In the genomic region with DNA sequence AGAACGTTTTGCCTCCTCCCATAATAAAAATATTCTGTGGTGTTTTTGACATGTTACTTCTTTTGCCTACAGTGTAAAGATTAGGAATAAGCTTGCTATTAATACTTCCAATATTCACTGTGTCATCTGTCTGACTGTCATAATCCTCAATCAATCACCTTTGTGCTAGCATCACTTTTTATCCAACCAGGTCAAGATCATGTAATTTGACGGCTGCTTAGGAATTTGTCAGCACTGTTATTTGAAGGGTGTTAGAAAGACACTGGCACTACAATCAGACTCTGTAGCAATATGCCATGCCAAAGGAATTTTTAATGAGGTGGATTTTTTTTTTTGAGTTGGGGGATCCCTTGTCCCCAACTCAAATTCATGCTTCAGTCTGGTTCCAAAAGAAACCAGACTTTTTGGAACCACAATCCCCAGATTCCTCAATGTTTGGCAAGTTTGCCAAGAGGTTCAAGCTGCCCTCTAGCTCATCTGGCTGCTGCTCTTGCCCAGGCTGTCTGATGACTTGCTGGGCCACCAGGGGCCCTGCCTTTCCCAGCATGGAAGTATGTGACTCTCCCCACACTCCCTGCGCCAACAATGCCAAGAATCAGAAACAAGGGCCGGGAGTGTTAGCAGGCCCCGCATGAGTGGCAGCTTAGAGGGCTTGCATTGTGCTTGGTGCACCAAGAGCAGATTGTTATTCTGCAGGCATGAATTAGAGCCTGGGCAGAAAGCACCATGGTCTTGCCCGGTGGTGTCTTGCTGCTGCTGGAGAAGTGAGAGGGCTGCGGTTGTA, we compare ENCODE assay signal across 12 cellular contexts. TPM values are rescaled to one million over a fixed set of nuclear protein-coding genes. Genes with fewer than 3 reads are reported as not detected.
A peak's percentile ranks its signal among the peaks of the same experiment; 100 is the strongest.
DNase-seq lines count a peak whose midpoint lies in the region; ATAC-seq lines count a peak whose summit lies in the region.
"Had no signal": no experiment of that assay in that cellular context is flagged by ENCODE, and none has a peak within 500 bp of the region (broad histone marks: within the 10 kb centered on the region; RNA-seq: fewer than 3 reads in every experiment).

No MANE protein-coding gene starts in this region.

- CTCF ChIA-PET in activated CD4-positive, alpha-beta T cell treated with anti-CD3 and anti-CD28 coated beads, Interleukin-2, amount 10 ng/mL, durations not matched to agents 7 days and 5 days (lab: Charles Lee): interaction anchor here (1.0 to 1.8 kb wide), 3 partner anchors 10 to 24 kb away, joined by 3 to 4 read pairs (median 3); no protein-coding TSS in a partner anchor

- peaks cover 7% of the 10 kb centered on the region for H3K27me3 Mint-ChIP-seq in activated CD4-positive, alpha-beta T cell treated with anti-CD3 and anti-CD28 coated beads, Interleukin-2, amount 10 ng/mL, durations not matched to agents 7 days and 5 days

- no peaks in the 10 kb centered on the region for H3K9me3 Mint-ChIP-seq in activated CD4-positive, alpha-beta T cell treated with anti-CD3 and anti-CD28 coated beads, Interleukin-2, amount 10 ng/mL, durations not matched to agents 7 days and 5 days
- H3K9me3 Mint-ChIP-seq: nephron progenitor cell had no signal

- no peaks in the 10 kb centered on the region for H3K36me3 Mint-ChIP-seq in activated CD4-positive, alpha-beta T cell treated with anti-CD3 and anti-CD28 coated beads, Interleukin-2, amount 10 ng/mL, durations not matched to agents 7 days and 5 days (ENCODE audit: low read depth)

- H3K27ac Mint-ChIP-seq in activated CD4-positive, alpha-beta T cell treated with anti-CD3 and anti-CD28 coated beads, Interleukin-2, amount 10 ng/mL, durations not matched to agents 7 days and 5 days: no peak overlapping the region
- H3K27ac Mint-ChIP-seq: activated CD4-positive, alpha-beta T cell treated with anti-CD3 and anti-CD28 coated beads for 36 hours; nephron progenitor cell had no signal

- intact Hi-C loops in left cardiac atrium (cut with DNase I): loop anchor here in 1 of 2 donors (2.0 to 10.0 kb wide), 2 partner anchors 59 to 95 kb away; a partner anchor contains a TSS
- intact Hi-C loops in sciatic nerve (cut with DNase I): no loop called here

- DNase-seq in ELF-1 (ENCODE audit: low read depth, low spot score): peak; percentile 36
- peak; percentile 94 for DNase-seq in astrocyte of the hippocampus (ENCODE audit: low read depth, low spot score)
- DNase-seq in left cardiac atrium: peak; percentile 63
- DNase-seq in sciatic nerve (ENCODE audit: low spot score): peak; percentile 74
- DNase-seq in DMS53 treated with DMSO at 0.1 percent for 48 hours (lab: John Stamatoyannopoulos, UW; ENCODE audit: unreplicated experiment): no peak
- no peak for DNase-seq in activated CD4-positive, alpha-beta T cell treated with anti-CD3 and anti-CD28 coated beads, Interleukin-2, amount 10 ng/mL, durations not matched to agents 7 days and 5 days
- DNase-seq in stimulated activated CD8-positive, alpha-beta memory T cell treated with anti-CD3 and anti-CD28 coated beads, Interleukin-4, amount 100 ng/mL, for 48 hours: no peak
- DNase-seq: activated CD4-positive, alpha-beta T cell treated with anti-CD3 and anti-CD28 coated beads for 36 hours; glutamatergic neuron; NCI-H1048; nephron progenitor cell had no signal

- ATAC-seq in left cardiac atrium: peak; percentile 87 to 94
- peak; percentile 84 for ATAC-seq in sciatic nerve
- ATAC-seq in GM19328 (IDR thresholded peaks at IDR 0.05; ENCODE audit: unreplicated experiment): no peak

- no peaks in the 10 kb centered on the region for H3K4me1 Mint-ChIP-seq in activated CD4-positive, alpha-beta T cell treated with anti-CD3 and anti-CD28 coated beads, Interleukin-2, amount 10 ng/mL, durations not matched to agents 7 days and 5 days

- H3K4me3 Mint-ChIP-seq in activated CD4-positive, alpha-beta T cell treated with anti-CD3 and anti-CD28 coated beads, Interleukin-2, amount 10 ng/mL, durations not matched to agents 7 days and 5 days: no peak overlapping the region
- H3K4me3 Mint-ChIP-seq: activated CD4-positive, alpha-beta T cell treated with anti-CD3 and anti-CD28 coated beads for 36 hours; nephron progenitor cell had no signal

- POLR2A ChIA-PET in activated CD4-positive, alpha-beta T cell treated with anti-CD3 and anti-CD28 coated beads, Interleukin-2, amount 10 ng/mL, durations not matched to agents 7 days and 5 days (lab: Charles Lee): no interaction called here

RNA-seq across cellular contexts. Expression of a gene that starts 58.6 kb away (rescaled TPM):
- total RNA-seq in left cardiac atrium (10 to 100 TPM; 24.0 to 34.9 TPM), sciatic nerve (30.6 TPM)
- 10 to 100 TPM; 14.8 to 19.6 TPM for total RNA-seq in activated CD4-positive, alpha-beta T cell treated with anti-CD3 and anti-CD28 coated beads, Interleukin-2, amount 10 ng/mL, durations not matched to agents 7 days and 5 days

Comparison
In these comparisons a context has a peak if more than half of its experiments do, and no peak if none do; other contexts are left out.
1. DNase-seq: peak in ELF-1 (single experiment), astrocyte of the hippocampus (single experiment), left cardiac atrium (single experiment) and sciatic nerve (single experiment); none in DMS53 treated with DMSO at 0.1 percent for 48 hours (single experiment), activated CD4-positive, alpha-beta T cell treated with anti-CD3 and anti-CD28 coated beads, Interleukin-2, amount 10 ng/mL, durations not matched to agents 7 days and 5 days (single experiment) and stimulated activated CD8-positive, alpha-beta memory T cell treated with anti-CD3 and anti-CD28 coated beads, Interleukin-4, amount 100 ng/mL, for 48 hours (single experiment).